In the genomic region with DNA sequence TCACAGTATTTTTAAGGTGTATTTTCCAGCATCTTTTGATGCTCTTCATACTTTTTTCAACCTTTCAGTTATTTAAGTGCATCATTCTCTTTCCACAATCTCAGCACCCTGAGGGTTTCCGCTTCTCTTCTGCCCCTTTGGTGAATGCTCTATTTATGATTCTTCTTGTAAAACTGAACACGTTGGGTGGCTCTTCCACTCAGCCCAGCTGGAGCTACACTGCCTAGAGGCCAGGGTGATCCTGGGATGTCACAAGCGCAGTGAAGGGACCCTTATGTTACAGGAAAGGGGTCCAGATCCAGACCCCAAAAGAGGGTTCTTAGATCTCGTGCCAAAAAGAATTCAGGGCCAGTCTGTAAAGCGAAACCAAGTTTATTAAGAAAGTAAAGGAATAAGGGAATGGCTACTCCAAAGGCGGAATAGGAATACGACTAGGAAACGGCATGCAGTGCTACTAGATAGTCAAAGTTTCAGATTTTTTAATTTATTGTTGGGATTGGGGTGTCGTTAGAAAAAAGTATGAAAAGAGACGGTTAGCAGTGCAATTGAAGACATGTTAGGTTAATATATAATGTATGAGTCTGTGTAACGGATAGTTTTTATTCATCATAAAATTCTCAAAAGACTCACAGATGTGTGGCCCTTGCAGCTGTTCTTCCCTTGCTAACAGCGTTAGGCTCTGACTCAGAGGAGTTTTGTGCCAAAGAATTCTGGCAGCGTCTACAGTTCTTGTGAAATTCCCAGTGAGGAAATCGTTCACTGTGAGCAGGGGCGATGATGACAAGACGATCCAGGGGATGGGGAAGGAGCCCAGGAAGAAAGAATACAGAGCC, we compare ENCODE assay signal across 8 cellular contexts. TPM values are rescaled to one million over a fixed set of nuclear protein-coding genes. Genes with fewer than 3 reads are reported as not detected.
DNase-seq lines count a peak whose midpoint lies in the region; ATAC-seq, FAIRE-seq and TF ChIP-seq lines count a peak whose summit lies in the region.

No MANE protein-coding gene starts in this region.

- peaks cover 5% of the 10 kb centered on the region for H3K36me3 Mint-ChIP-seq in brain
- H3K36me3 Mint-ChIP-seq in T-cell = no peaks in the 10 kb centered on the region

- FAIRE-seq in HTR-8/SVneo (lab: Jason Lieb, UNC) = no peak

- CTCF ChIA-PET in T-cell (lab: Charles Lee) = no interaction called here

- H3K4me1 ChIP-seq in thoracic aorta (ENCODE audit: control insufficient read depth in 1 of 2, low read depth in 2 of 2) = peaks cover 0 to 12% of the 10 kb centered on the region in 2 donors

- H3K27ac ChIP-seq in thoracic aorta = peak overlapping the region; percentile 35 to 46

- DNase-seq in HTR-8/SVneo (ENCODE audit: insufficient read length, low spot score) = peak; percentile 84
- DNase-seq in kidney glomerular epithelial cell (lab: John Stamatoyannopoulos, UW) = peak; percentile 76
- peak; percentile 56 for DNase-seq in thoracic aorta (ENCODE audit: low spot score)
- no peak for DNase-seq in NCI-H1930 (lab: John Stamatoyannopoulos, UW)
- no peak for DNase-seq in T-cell

- no peak for TF ChIP-seq CTCF in brain (conservative IDR thresholded peaks at IDR 0.05)
- TF ChIP-seq CTCF in thoracic aorta (IDR thresholded peaks at IDR 0.05) = no peak

- POLR2A ChIA-PET in T-cell (lab: Charles Lee) = no interaction called here

- no peaks in the 10 kb centered on the region for H3K36me3 ChIP-seq in thoracic aorta

- H3K27me3 Mint-ChIP-seq in brain (no peaks in the 10 kb centered on the region), T-cell (no peaks in the 10 kb centered on the region)

- H3K27ac Mint-ChIP-seq in brain = peak overlapping the region; percentile 9 to 85 (median 74)
- H3K27ac Mint-ChIP-seq in T-cell = no peak overlapping the region

- peak overlapping the region; percentile 31 for H3K4me3 ChIP-seq in thoracic aorta

- H3K4me3 Mint-ChIP-seq in brain = peak overlapping the region in 3 of 5 experiments; percentile 41 to 56 (median 43)
- H3K4me3 Mint-ChIP-seq in T-cell = no peak overlapping the region

- no peaks in the 10 kb centered on the region for H3K9me3 ChIP-seq in thoracic aorta

- peaks cover 10% of the 10 kb centered on the region for H3K4me1 Mint-ChIP-seq in brain
- peaks cover 0 to 2% (median 0%) of the 10 kb centered on the region in 3 donors for H3K4me1 Mint-ChIP-seq in T-cell

- ATAC-seq in thoracic aorta (ENCODE audit: insufficient number of reproducible peaks, low FRiP score, low read depth) = peak; percentile 99
- ATAC-seq in GM18870 (IDR thresholded peaks at IDR 0.05; ENCODE audit: unreplicated experiment) = no peak
- ATAC-seq in HG02938 (IDR thresholded peaks at IDR 0.05; ENCODE audit: unreplicated experiment) = no peak
- ATAC-seq in T-cell (replicated peaks in 1 of 4) = no peak

- H3K9me3 Mint-ChIP-seq in brain = no peaks in the 10 kb centered on the region
- no peaks in the 10 kb centered on the region for H3K9me3 Mint-ChIP-seq in T-cell

- H3K27me3 ChIP-seq in thoracic aorta (replicated peaks; ENCODE audit: insufficient read depth) = no peaks in the 10 kb centered on the region

RNA-seq across cellular contexts. Expression of gene ERVH48-1, which starts 14.4 kb away (rescaled TPM):
- polyA plus RNA-seq in brain (ENCODE audit: insufficient read depth, low read depth, low replicate concordance) = not detected
- total RNA-seq in thoracic aorta = not detected
- 1 to 10 TPM in 2 of 5 donors, under 1 TPM in 3; 0.21 to 1.2 (median 0.90) TPM for total RNA-seq in T-cell

RNA-seq across cellular contexts. Expression of gene PKNOX1, which starts 34.6 kb away (rescaled TPM):
- polyA plus RNA-seq in brain (ENCODE audit: insufficient read depth, low read depth, low replicate concordance) = 17.8 TPM
- total RNA-seq in thoracic aorta (10 to 100 TPM in 1 of 2 donors, 1 to 10 TPM in 1; 6.5 to 27.7 TPM), T-cell (10 to 100 TPM; 14.4 to 21.7 (median 18.6) TPM)

RNA-seq across cellular contexts. Expression of gene NDUFV3, which starts 46.7 kb away (rescaled TPM):
- polyA plus RNA-seq in brain (ENCODE audit: insufficient read depth, low read depth, low replicate concordance) = 27.8 TPM
- total RNA-seq in thoracic aorta (10 to 100 TPM; 42.8 to 65.8 TPM), T-cell (10 to 100 TPM; 21.3 to 32.0 (median 28.5) TPM)

Comparison
In these comparisons a context has a peak if more than half of its experiments do, and no peak if none do; other contexts are left out.
1. DNase-seq: peak in HTR-8/SVneo (single experiment), kidney glomerular epithelial cell (single experiment) and thoracic aorta (single experiment); none in NCI-H1930 (0 of 2) and T-cell (0 of 34).
2. H3K27ac Mint-ChIP-seq: peak in brain (5 of 5); none in T-cell (0 of 2).
3. H3K4me3 Mint-ChIP-seq: peak in brain (3 of 5); none in T-cell (0 of 3).